In the genomic region with DNA sequence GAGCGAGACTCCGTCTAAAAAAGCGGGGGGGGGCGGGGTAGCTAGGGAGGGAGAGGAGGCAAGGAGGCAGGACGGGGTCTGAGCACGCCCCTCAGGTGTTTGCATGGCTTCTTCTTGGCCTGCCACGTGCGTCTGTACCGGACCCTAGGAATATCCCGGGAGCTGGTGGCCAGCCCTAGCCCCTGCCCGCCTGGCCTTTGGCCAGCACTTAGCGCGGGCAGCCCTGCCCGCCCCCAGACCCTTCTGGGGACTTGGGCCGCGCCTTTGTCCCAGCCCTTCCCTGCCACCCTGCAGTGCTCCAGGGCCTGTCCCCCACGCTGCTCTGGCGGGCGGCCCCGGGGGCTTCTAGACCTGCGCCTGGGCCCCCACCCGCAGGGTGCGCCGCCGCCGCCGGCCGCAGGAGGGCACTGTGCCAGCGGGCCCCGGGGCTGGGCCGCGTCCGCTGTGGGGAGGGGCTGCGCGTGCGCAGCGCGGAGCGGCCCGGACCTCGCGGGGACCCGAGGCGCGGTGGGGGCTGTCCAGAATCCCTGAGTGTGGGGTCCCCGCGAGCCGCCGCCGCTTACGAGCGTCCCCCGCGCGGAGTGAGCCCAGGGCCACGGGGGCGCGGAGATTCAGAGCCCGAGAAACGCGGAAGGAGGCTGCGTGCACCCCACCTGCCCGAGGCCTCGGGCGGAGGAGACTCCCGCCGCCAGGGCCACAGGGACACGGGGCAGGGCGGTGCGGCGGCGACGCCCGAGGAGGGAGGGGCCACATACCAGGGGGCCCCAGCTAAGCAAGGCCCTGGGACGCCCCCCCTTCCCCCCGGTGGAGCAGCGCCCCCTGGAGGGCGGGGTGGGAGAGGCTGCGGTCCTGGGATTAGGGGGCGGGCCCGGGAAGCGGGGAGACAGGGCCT, we compare ENCODE assay signal across 8 cellular contexts. TPM values are rescaled to one million over a fixed set of nuclear protein-coding genes. Genes with fewer than 3 reads are reported as not detected.
A peak's percentile ranks its signal among the peaks of the same experiment; 100 is the strongest.
DNase-seq lines count a peak whose midpoint lies in the region; ATAC-seq and TF ChIP-seq lines count a peak whose summit lies in the region.

No MANE protein-coding gene starts in this region.

- no peak overlapping the region for H3K27ac Mint-ChIP-seq in activated naive CD4-positive, alpha-beta T cell treated with anti-CD3 and anti-CD28 coated beads, Interleukin-2, amount 10 ng/mL, durations not matched to agents 7 days and 5 days

- H3K4me3 Mint-ChIP-seq in activated naive CD4-positive, alpha-beta T cell treated with anti-CD3 and anti-CD28 coated beads, Interleukin-2, amount 10 ng/mL, durations not matched to agents 7 days and 5 days: peak overlapping the region; percentile 80

- ATAC-seq in GM19397 (IDR thresholded peaks at IDR 0.05; ENCODE audit: unreplicated experiment): peak; percentile 93
- peak; percentile 75 for ATAC-seq in HG03558 (IDR thresholded peaks at IDR 0.05; ENCODE audit: extremely low read depth, unreplicated experiment)

- peak; percentile 85 for TF ChIP-seq CTCF in RWPE1 (conservative IDR thresholded peaks at IDR 0.05; ENCODE audit: low read depth)
- TF ChIP-seq CTCF in cardiac muscle cell (IDR thresholded peaks at IDR 0.05; ENCODE audit: low read depth, low read length): peak; percentile 78
- peak; percentile 63 to 91 (median 82) for TF ChIP-seq CTCF in prostate gland (IDR thresholded peaks at IDR 0.05)
- TF ChIP-seq CTCF in uterus (IDR thresholded peaks at IDR 0.05): peak; percentile 76 to 94 (median 85)

- H3K9me3 ChIP-seq in cardiac muscle cell (ENCODE audit: low read depth) (no peaks in the 10 kb centered on the region), prostate gland (no peaks in the 10 kb centered on the region), uterus (no peaks in the 10 kb centered on the region)

- TF ChIP-seq POLR2A in prostate gland (IDR thresholded peaks at IDR 0.05) (peak; percentile 42), uterus (IDR thresholded peaks at IDR 0.05) (peak; percentile 19 to 69)

- intact Hi-C loops in prostate gland (cut with DNase I) (no loop called here), uterus (cut with DNase I; ENCODE audit: low total_unique reads) (no loop called here)

- POLR2A ChIA-PET in RWPE1 (lab: Yijun Ruan, JAX; ENCODE audit: low non-redundant PET): interaction anchor here (0.5 kb wide), 1 partner anchor 302 kb away, joined by 3 read pairs; the partner anchor contains the start of gene BEGAIN

- peak overlapping the region; percentile 79 for H3K27ac ChIP-seq in RWPE1
- peak overlapping the region; percentile 4 for H3K27ac ChIP-seq in cardiac muscle cell
- H3K27ac ChIP-seq in prostate gland: peak overlapping the region; percentile 92
- H3K27ac ChIP-seq in uterus: peak overlapping the region; percentile 93 to 95

- H3K36me3 ChIP-seq in cardiac muscle cell (no peaks in the 10 kb centered on the region), prostate gland (no peaks in the 10 kb centered on the region), uterus (no peaks in the 10 kb centered on the region)

- 1% methylated on average over 67 of the region's 82 CpGs for WGBS in prostate gland

- DNase-seq in DMS114 treated with DMSO at 0.1 percent for 48 hours (lab: John Stamatoyannopoulos, UW; ENCODE audit: unreplicated experiment): peak; percentile 12
- DNase-seq in RWPE1 (ENCODE audit: low spot score): peak; percentile 85
- peak; percentile 82 for DNase-seq in activated naive CD4-positive, alpha-beta T cell treated with anti-CD3 and anti-CD28 coated beads, Interleukin-2, amount 10 ng/mL, durations not matched to agents 7 days and 5 days
- DNase-seq in cardiac muscle cell (ENCODE audit: low read depth in 1 of 2, low spot score in 1 of 2): peak; percentile 64 to 81
- peak; percentile 39 for DNase-seq in prostate gland (ENCODE audit: low spot score)
- DNase-seq in uterus: peak; percentile 52 to 70

- peaks cover 12% of the 10 kb centered on the region for H3K4me1 Mint-ChIP-seq in activated naive CD4-positive, alpha-beta T cell treated with anti-CD3 and anti-CD28 coated beads, Interleukin-2, amount 10 ng/mL, durations not matched to agents 7 days and 5 days

- H3K4me3 ChIP-seq in cardiac muscle cell (peak overlapping the region; percentile 38), prostate gland (peak overlapping the region; percentile 62 to 67), uterus (peak overlapping the region; percentile 80 to 83)

- H3K9me3 Mint-ChIP-seq in activated naive CD4-positive, alpha-beta T cell treated with anti-CD3 and anti-CD28 coated beads, Interleukin-2, amount 10 ng/mL, durations not matched to agents 7 days and 5 days: no peaks in the 10 kb centered on the region

- no peaks in the 10 kb centered on the region for H3K27me3 Mint-ChIP-seq in activated naive CD4-positive, alpha-beta T cell treated with anti-CD3 and anti-CD28 coated beads, Interleukin-2, amount 10 ng/mL, durations not matched to agents 7 days and 5 days

- H3K36me3 Mint-ChIP-seq in activated naive CD4-positive, alpha-beta T cell treated with anti-CD3 and anti-CD28 coated beads, Interleukin-2, amount 10 ng/mL, durations not matched to agents 7 days and 5 days: peaks cover 5% of the 10 kb centered on the region

- H3K4me1 ChIP-seq in cardiac muscle cell (ENCODE audit: low read depth): peaks cover 23% of the 10 kb centered on the region
- peaks cover 7% of the 10 kb centered on the region for H3K4me1 ChIP-seq in prostate gland (replicated peaks)
- H3K4me1 ChIP-seq in uterus: no peaks in the 10 kb centered on the region

- CTCF ChIA-PET in RWPE1 (lab: Yijun Ruan, JAX): interaction anchor here (0.5 to 2.3 kb wide), 26 partner anchors 9 to 1794 kb away, joined by 3 to 13 read pairs (median 4); partner anchors contain the start of gene SLC25A47
- CTCF ChIA-PET in activated naive CD4-positive, alpha-beta T cell treated with anti-CD3 and anti-CD28 coated beads, Interleukin-2, amount 10 ng/mL, durations not matched to agents 7 days and 5 days (lab: Charles Lee): interaction anchor here (0.8 to 3.8 kb wide), 15 partner anchors 9 to 99 kb away, joined by 3 to 21 read pairs (median 4); a partner anchor contains a TSS

- H3K27me3 ChIP-seq in cardiac muscle cell (no peaks in the 10 kb centered on the region), prostate gland (replicated peaks; ENCODE audit: insufficient read depth) (no peaks in the 10 kb centered on the region), uterus (no peaks in the 10 kb centered on the region)

RNA-seq across cellular contexts. Expression of gene SLC25A29, which starts 21.0 kb away (rescaled TPM):
- total RNA-seq in cardiac muscle cell (63.3 and 125 TPM in 2 replicates), prostate gland (100 to 1,000 TPM; 147 to 169 TPM), uterus (100 to 1,000 TPM in 1 of 4 donors, 10 to 100 TPM in 3; 16.2 to 850 (median 60.1) TPM)
- 49.4 and 55.8 TPM in 2 replicates for polyA plus RNA-seq in cardiac muscle cell

RNA-seq across cellular contexts. Expression of gene SLC25A47, which starts 37.9 kb away (rescaled TPM):
- total RNA-seq in cardiac muscle cell (not detected in 2 replicates), prostate gland (under 1 TPM in 1 of 2 donors, not detected in 1; 0.51 TPM), uterus (not detected)
- polyA plus RNA-seq in cardiac muscle cell: 0.09 and 0.80 TPM in 2 replicates

RNA-seq across cellular contexts. Expression of gene YY1, which starts 46.3 kb away (rescaled TPM):
- total RNA-seq in cardiac muscle cell (64.2 and 73.4 TPM in 2 replicates), prostate gland (10 to 100 TPM; 44.4 to 60.7 TPM), uterus (10 to 100 TPM; 40.2 to 61.7 (median 53.2) TPM)
- 27.0 and 28.6 TPM in 2 replicates for polyA plus RNA-seq in cardiac muscle cell

Comparison
In these comparisons a context has a peak if more than half of its experiments do, and no peak if none do; other contexts are left out.
1. Peak in every context shown above with its lines: DNase-seq, ATAC-seq, H3K4me3 ChIP-seq and H3K27ac ChIP-seq.
2. DNase-seq: peak in every context shown above with its lines; median percentile 85 in RWPE1; 82 in activated naive CD4-positive, alpha-beta T cell treated with anti-CD3 and anti-CD28 coated beads, Interleukin-2, amount 10 ng/mL, durations not matched to agents 7 days and 5 days; 72 in cardiac muscle cell; 61 in uterus; 39 in prostate gland; 12 in DMS114 treated with DMSO at 0.1 percent for 48 hours.
3. H3K27ac ChIP-seq: peak in every context shown above with its lines; median percentile 94 in uterus; 92 in prostate gland; 79 in RWPE1; 4 in cardiac muscle cell.